In the genomic region with DNA sequence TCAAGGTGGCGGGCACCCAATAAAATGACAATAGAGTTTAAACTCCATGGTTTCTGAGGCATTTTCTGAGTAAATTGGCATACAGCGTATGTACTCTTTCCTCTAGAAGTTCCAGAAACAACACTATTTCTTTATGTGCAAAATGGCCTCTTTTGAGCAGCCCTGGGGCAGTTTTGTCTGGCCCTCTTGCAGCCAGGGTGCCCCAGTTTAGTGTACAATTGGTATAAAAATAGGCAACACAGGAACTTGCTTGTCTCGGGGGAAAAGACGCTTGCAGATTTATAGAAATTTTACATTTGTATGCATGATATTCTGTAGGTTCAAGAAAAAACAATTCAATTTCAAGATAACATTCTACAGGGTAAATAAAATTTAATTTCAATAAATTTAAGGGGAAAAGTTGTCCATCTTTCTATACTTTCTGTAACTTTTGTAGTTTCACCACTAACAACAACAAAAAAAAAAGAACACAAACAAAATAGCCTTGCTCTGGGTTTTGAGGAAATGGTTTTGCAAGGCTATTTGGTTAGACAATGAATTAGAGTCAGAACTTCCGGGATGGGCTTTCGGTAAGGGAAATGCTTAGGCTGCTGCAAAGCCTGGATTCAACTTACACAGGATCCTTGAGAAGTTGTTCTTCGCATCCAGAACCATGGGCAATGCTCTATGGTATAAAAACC, we compare ENCODE assay signal across 8 cellular contexts. TPM values are rescaled to one million over a fixed set of nuclear protein-coding genes. Genes with fewer than 3 reads are reported as not detected.
DNase-seq lines count a peak whose midpoint lies in the region; ATAC-seq lines count a peak whose summit lies in the region.

No MANE protein-coding gene starts in this region.

- no peak for DNase-seq in activated CD4-positive, alpha-beta memory T cell treated with anti-CD3 and anti-CD28 coated beads, Interleukin-2, amount 10 ng/mL, durations not matched to agents 7 days and 5 days
- no peak for DNase-seq in activated CD4-positive, alpha-beta memory T cell treated with anti-CD3 and anti-CD28 coated beads for 36 hours
- DNase-seq in SK-N-MC (ENCODE audit: low read depth, low spot score) (no peak), DMS79 treated with DMSO at 0.1 percent for 48 hours (lab: John Stamatoyannopoulos, UW) (no peak), iPS-NIHi11 (ENCODE audit: low spot score) (no peak), T-cell (no peak)

- CTCF ChIA-PET in activated CD4-positive, alpha-beta memory T cell treated with anti-CD3 and anti-CD28 coated beads, Interleukin-2, amount 10 ng/mL, durations not matched to agents 7 days and 5 days (lab: Charles Lee): interaction anchor here (0.6 kb wide), 1 partner anchor 818 kb away, joined by 3 read pairs; no protein-coding TSS in a partner anchor
- CTCF ChIA-PET in activated CD4-positive, alpha-beta memory T cell treated with anti-CD3 and anti-CD28 coated beads for 36 hours (lab: Charles Lee): no interaction called here
- CTCF ChIA-PET in T-cell (lab: Charles Lee): interaction anchor here in 1 of 2 donors (0.6 kb wide), 1 partner anchor 12 kb away, joined by 3 read pairs; no protein-coding TSS in a partner anchor

- intact Hi-C loops in activated CD4-positive, alpha-beta memory T cell treated with anti-CD3 and anti-CD28 coated beads for 36 hours (cut with micrococcal nuclease): no loop called here

- H3K27me3 Mint-ChIP-seq in activated CD4-positive, alpha-beta memory T cell treated with anti-CD3 and anti-CD28 coated beads, Interleukin-2, amount 10 ng/mL, durations not matched to agents 7 days and 5 days: no peaks in the 10 kb centered on the region
- no peaks in the 10 kb centered on the region for H3K27me3 Mint-ChIP-seq in activated CD4-positive, alpha-beta memory T cell treated with anti-CD3 and anti-CD28 coated beads for 36 hours
- no peaks in the 10 kb centered on the region for H3K27me3 Mint-ChIP-seq in stimulated activated naive CD8-positive, alpha-beta T cell treated with anti-CD3 and anti-CD28 coated beads, Interleukin-15, Interleukin-2, amounts not matched to agents 100 ng/mL and 50 ng/mL, for 24 hours
- no peaks in the 10 kb centered on the region for H3K27me3 Mint-ChIP-seq in T-cell

- H3K9me3 Mint-ChIP-seq in activated CD4-positive, alpha-beta memory T cell treated with anti-CD3 and anti-CD28 coated beads, Interleukin-2, amount 10 ng/mL, durations not matched to agents 7 days and 5 days: no peaks in the 10 kb centered on the region
- no peaks in the 10 kb centered on the region for H3K9me3 Mint-ChIP-seq in activated CD4-positive, alpha-beta memory T cell treated with anti-CD3 and anti-CD28 coated beads for 36 hours
- H3K9me3 Mint-ChIP-seq in stimulated activated naive CD8-positive, alpha-beta T cell treated with anti-CD3 and anti-CD28 coated beads, Interleukin-15, Interleukin-2, amounts not matched to agents 100 ng/mL and 50 ng/mL, for 24 hours: peaks cover 4% of the 10 kb centered on the region
- H3K9me3 Mint-ChIP-seq in T-cell: peaks cover 0 to 3% (median 0%) of the 10 kb centered on the region in 3 donors

- H3K36me3 ChIP-seq in SK-N-MC (ENCODE audit: insufficient read depth, low read length): no peaks in the 10 kb centered on the region

- POLR2A ChIA-PET in activated CD4-positive, alpha-beta memory T cell treated with anti-CD3 and anti-CD28 coated beads, Interleukin-2, amount 10 ng/mL, durations not matched to agents 7 days and 5 days (lab: Charles Lee): no interaction called here
- POLR2A ChIA-PET in activated CD4-positive, alpha-beta memory T cell treated with anti-CD3 and anti-CD28 coated beads for 36 hours (lab: Charles Lee): no interaction called here
- POLR2A ChIA-PET in T-cell (lab: Charles Lee): no interaction called here

- H3K4me1 Mint-ChIP-seq in activated CD4-positive, alpha-beta memory T cell treated with anti-CD3 and anti-CD28 coated beads, Interleukin-2, amount 10 ng/mL, durations not matched to agents 7 days and 5 days: peaks cover 76% of the 10 kb centered on the region
- peaks cover 76% of the 10 kb centered on the region for H3K4me1 Mint-ChIP-seq in activated CD4-positive, alpha-beta memory T cell treated with anti-CD3 and anti-CD28 coated beads for 36 hours (ENCODE audit: low read depth)
- peaks cover 94% of the 10 kb centered on the region for H3K4me1 Mint-ChIP-seq in stimulated activated naive CD8-positive, alpha-beta T cell treated with anti-CD3 and anti-CD28 coated beads, Interleukin-15, Interleukin-2, amounts not matched to agents 100 ng/mL and 50 ng/mL, for 24 hours (ENCODE audit: low read depth)
- H3K4me1 Mint-ChIP-seq in T-cell: peaks cover 87 to 90% (median 87%) of the 10 kb centered on the region in 3 donors

- no peaks in the 10 kb centered on the region for H3K9me3 ChIP-seq in SK-N-MC (ENCODE audit: low read depth, low read length)

- H3K9ac ChIP-seq in SK-N-MC (ENCODE audit: insufficient read length): no peak overlapping the region

- ATAC-seq in HG02852 (IDR thresholded peaks at IDR 0.05; ENCODE audit: unreplicated experiment) (peak; percentile 34), T-cell (replicated peaks in 1 of 4) (no peak)

- peaks cover 4% of the 10 kb centered on the region for H3K36me3 Mint-ChIP-seq in activated CD4-positive, alpha-beta memory T cell treated with anti-CD3 and anti-CD28 coated beads, Interleukin-2, amount 10 ng/mL, durations not matched to agents 7 days and 5 days (ENCODE audit: low read depth)
- no peaks in the 10 kb centered on the region for H3K36me3 Mint-ChIP-seq in activated CD4-positive, alpha-beta memory T cell treated with anti-CD3 and anti-CD28 coated beads for 36 hours
- H3K36me3 Mint-ChIP-seq in stimulated activated naive CD8-positive, alpha-beta T cell treated with anti-CD3 and anti-CD28 coated beads, Interleukin-15, Interleukin-2, amounts not matched to agents 100 ng/mL and 50 ng/mL, for 24 hours (ENCODE audit: low read depth): peaks cover 4% of the 10 kb centered on the region
- H3K36me3 Mint-ChIP-seq in T-cell: peaks cover 6% of the 10 kb centered on the region

- peak overlapping the region; percentile 28; the same call in 1 of the 2 replicates for H3K27ac ChIP-seq in SK-N-MC

- peak overlapping the region; percentile 1; the same call in 1 of the 2 replicates for H3K4me3 ChIP-seq in SK-N-MC

- peak overlapping the region; percentile 53 for H3K27ac Mint-ChIP-seq in activated CD4-positive, alpha-beta memory T cell treated with anti-CD3 and anti-CD28 coated beads, Interleukin-2, amount 10 ng/mL, durations not matched to agents 7 days and 5 days
- H3K27ac Mint-ChIP-seq in activated CD4-positive, alpha-beta memory T cell treated with anti-CD3 and anti-CD28 coated beads for 36 hours: no peak overlapping the region
- H3K27ac Mint-ChIP-seq in stimulated activated naive CD8-positive, alpha-beta T cell treated with anti-CD3 and anti-CD28 coated beads, Interleukin-15, Interleukin-2, amounts not matched to agents 100 ng/mL and 50 ng/mL, for 24 hours: peak overlapping the region; percentile 64
- H3K27ac Mint-ChIP-seq in T-cell: peak overlapping the region in 1 of 2 donors; percentile 55

- no peak overlapping the region for H3K4me3 Mint-ChIP-seq in activated CD4-positive, alpha-beta memory T cell treated with anti-CD3 and anti-CD28 coated beads, Interleukin-2, amount 10 ng/mL, durations not matched to agents 7 days and 5 days
- no peak overlapping the region for H3K4me3 Mint-ChIP-seq in activated CD4-positive, alpha-beta memory T cell treated with anti-CD3 and anti-CD28 coated beads for 36 hours
- H3K4me3 Mint-ChIP-seq in stimulated activated naive CD8-positive, alpha-beta T cell treated with anti-CD3 and anti-CD28 coated beads, Interleukin-15, Interleukin-2, amounts not matched to agents 100 ng/mL and 50 ng/mL, for 24 hours: no peak overlapping the region
- H3K4me3 Mint-ChIP-seq in T-cell: no peak overlapping the region

RNA-seq across cellular contexts. Expression of a gene that starts 45.3 kb away (rescaled TPM):
- total RNA-seq in activated CD4-positive, alpha-beta memory T cell treated with anti-CD3 and anti-CD28 coated beads, Interleukin-2, amount 10 ng/mL, durations not matched to agents 7 days and 5 days: 10 to 100 TPM; 17.1 TPM
- total RNA-seq in activated CD4-positive, alpha-beta memory T cell treated with anti-CD3 and anti-CD28 coated beads for 36 hours: 10 to 100 TPM; 16.9 to 17.9 TPM
- 10 to 100 TPM; 16.0 to 21.8 (median 17.9) TPM for total RNA-seq in T-cell
